Comparison of ENCODE assay signal across 8 cellular contexts in the genomic region with DNA sequence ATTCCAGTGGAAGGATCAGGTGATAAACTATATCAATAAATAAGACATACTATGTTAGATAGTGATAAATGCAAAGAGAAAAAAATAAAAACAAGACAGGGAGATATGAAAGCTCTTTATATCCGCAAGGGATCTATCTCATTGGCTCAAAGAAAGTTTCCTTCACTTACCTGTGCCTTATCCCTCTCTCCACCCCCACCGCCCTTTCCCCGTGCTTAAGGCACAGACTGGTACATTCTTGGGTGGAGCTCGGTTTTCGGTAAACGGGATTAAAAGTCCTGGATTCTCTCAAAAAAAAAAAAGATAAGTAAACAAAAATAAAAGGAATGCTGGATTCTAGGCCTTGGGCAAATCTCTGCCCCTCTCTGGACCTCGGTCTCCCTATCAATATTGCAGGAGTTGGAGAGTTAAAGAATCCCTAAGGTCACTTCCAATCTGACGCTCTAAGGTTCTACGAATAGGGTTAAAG. TPM values are rescaled to one million over a fixed set of nuclear protein-coding genes. Genes with fewer than 3 reads are reported as not detected.
A peak's percentile ranks its signal among the peaks of the same experiment; 100 is the strongest.
DNase-seq lines count a peak whose midpoint lies in the region; ATAC-seq lines count a peak whose summit lies in the region.

No MANE protein-coding gene starts in this region.

- DNase-seq in T-helper 2 cell treated with Interferon-gamma antibody and Interleukin-4, amounts not matched to agents 5 μg/mL and 100 μg/mL, for 36 hours (ENCODE audit: low spot score) = no peak
- no peak for DNase-seq in T-helper 2 cell
- DNase-seq in left colon = peak; percentile 56 to 63
- no peak for DNase-seq in NCI-H1092 (lab: John Stamatoyannopoulos, UW)

- intact Hi-C loops in left colon (cut with DNase I, micrococcal nuclease) = no loop called here

- H3K9me3 Mint-ChIP-seq in T-helper 2 cell treated with Interferon-gamma antibody and Interleukin-4, amounts not matched to agents 5 μg/mL and 100 μg/mL, for 36 hours = no peaks in the 10 kb centered on the region
- no peaks in the 10 kb centered on the region for H3K9me3 Mint-ChIP-seq in activated naive CD8-positive, alpha-beta T cell (ENCODE audit: low read depth)

- peaks cover 12% of the 10 kb centered on the region for H3K36me3 Mint-ChIP-seq in T-helper 2 cell treated with Interferon-gamma antibody and Interleukin-4, amounts not matched to agents 5 μg/mL and 100 μg/mL, for 36 hours (ENCODE audit: low read depth)
- H3K36me3 Mint-ChIP-seq in activated naive CD8-positive, alpha-beta T cell = no peaks in the 10 kb centered on the region

- H3K27ac ChIP-seq in temporal lobe (ENCODE audit: low read depth, low read length) = peak overlapping the region; percentile 86

- ATAC-seq in left colon = no peak
- no peak for ATAC-seq in GM19452 (IDR thresholded peaks at IDR 0.05; ENCODE audit: unreplicated experiment)
- ATAC-seq in GM18502 (IDR thresholded peaks at IDR 0.05; ENCODE audit: poor library complexity, unreplicated experiment) = no peak

- peak overlapping the region; percentile 87 for H3K4me3 Mint-ChIP-seq in T-helper 2 cell treated with Interferon-gamma antibody and Interleukin-4, amounts not matched to agents 5 μg/mL and 100 μg/mL, for 36 hours
- peak overlapping the region; percentile 95 for H3K4me3 Mint-ChIP-seq in activated naive CD8-positive, alpha-beta T cell

- H3K4me1 Mint-ChIP-seq in T-helper 2 cell treated with Interferon-gamma antibody and Interleukin-4, amounts not matched to agents 5 μg/mL and 100 μg/mL, for 36 hours (ENCODE audit: low read depth) = peaks cover 44% of the 10 kb centered on the region
- peaks cover 51% of the 10 kb centered on the region for H3K4me1 Mint-ChIP-seq in activated naive CD8-positive, alpha-beta T cell (ENCODE audit: low read depth)

- no peaks in the 10 kb centered on the region for H3K27me3 Mint-ChIP-seq in T-helper 2 cell treated with Interferon-gamma antibody and Interleukin-4, amounts not matched to agents 5 μg/mL and 100 μg/mL, for 36 hours (ENCODE audit: low read depth)
- H3K27me3 Mint-ChIP-seq in activated naive CD8-positive, alpha-beta T cell = no peaks in the 10 kb centered on the region

- H3K27ac Mint-ChIP-seq in T-helper 2 cell treated with Interferon-gamma antibody and Interleukin-4, amounts not matched to agents 5 μg/mL and 100 μg/mL, for 36 hours = peak overlapping the region; percentile 100
- H3K27ac Mint-ChIP-seq in activated naive CD8-positive, alpha-beta T cell = peak overlapping the region; percentile 98

RNA-seq across cellular contexts. Expression of a gene that starts 0.6 kb away (rescaled TPM):
- total RNA-seq in left colon = 10 to 100 TPM; 23.5 to 26.5 TPM
- total RNA-seq in temporal lobe = 17.5 TPM

RNA-seq across cellular contexts. Expression of a gene that starts 2.0 kb away (rescaled TPM):
- total RNA-seq in left colon = 10 to 100 TPM in 1 of 2 donors, 1 to 10 TPM in 1; 9.9 to 16.9 TPM
- 3.2 TPM for total RNA-seq in temporal lobe

RNA-seq across cellular contexts. Expression of a gene that starts 50.2 kb away (rescaled TPM):
- total RNA-seq in left colon (not detected), temporal lobe (not detected)

RNA-seq across cellular contexts. Expression of a gene that starts 58.8 kb away (rescaled TPM):
- total RNA-seq in left colon (10 to 100 TPM; 18.4 to 25.1 TPM), temporal lobe (0.25 TPM)

Comparison
In these comparisons a context has a peak if more than half of its experiments do, and no peak if none do; other contexts are left out.
1. DNase-seq: peak in left colon (2 of 2); none in T-helper 2 cell treated with Interferon-gamma antibody and Interleukin-4, amounts not matched to agents 5 μg/mL and 100 μg/mL, for 36 hours (single experiment), T-helper 2 cell (0 of 5) and NCI-H1092 (single experiment).